16 cellular contexts compared by ENCODE assay signal in the genomic region with DNA sequence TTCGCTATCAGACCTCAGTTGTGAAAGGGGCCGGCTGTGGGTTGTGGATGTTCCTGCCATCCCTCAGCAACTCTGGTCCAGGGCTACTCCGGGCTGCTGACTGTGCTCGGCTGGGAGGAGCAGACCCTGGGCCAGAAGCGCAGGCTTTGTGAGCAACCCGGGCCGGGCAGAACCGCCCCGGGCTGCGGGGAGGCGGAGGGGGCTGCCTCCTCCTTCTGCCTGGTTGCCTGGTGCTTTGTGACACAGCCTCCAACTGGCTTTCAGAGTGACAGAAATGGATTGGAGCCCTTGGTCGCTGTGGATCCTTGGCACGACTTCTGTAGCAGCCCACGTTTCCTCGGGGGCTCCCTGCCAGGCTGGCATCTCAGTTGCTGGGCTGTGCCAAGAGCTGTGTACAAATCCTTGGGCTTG. TPM values are rescaled to one million over a fixed set of nuclear protein-coding genes. Genes with fewer than 3 reads are reported as not detected.
DNase-seq lines count a peak whose midpoint lies in the region; ATAC-seq, FAIRE-seq and TF ChIP-seq lines count a peak whose summit lies in the region.
"Had no signal": no experiment of that assay in that cellular context is flagged by ENCODE, and none has a peak within 500 bp of the region (broad histone marks: within the 10 kb centered on the region; RNA-seq: fewer than 3 reads in every experiment).

No MANE protein-coding gene starts in this region.

- 81% methylated on average over 15 of the region's 15 CpGs; no CpG with 5 or more reads in 1 of the 2 experiments for WGBS in H1 (ENCODE audit: extremely low coverage in 1 of 2, insufficient coverage in 1 of 2, insufficient read length in 1 of 2, insufficient replicate concordance in 2 of 2, low coverage in 1 of 2, low lambda C conversion rate in 2 of 2, missing lambda C conversion rate in 1 of 2), 2 experiments

- peaks cover 6% of the 10 kb centered on the region for H3K23me2 ChIP-seq in H1 (ENCODE audit: low read depth, low read length)

- TF ChIP-seq RAD21 in H1 (IDR thresholded peaks at IDR 0.05 in 1 of 2, conservative IDR thresholded peaks at IDR 0.05 in 1 of 2; ENCODE audit: low read depth in 2 of 2, low read length in 2 of 2), result no peak

- H3K36me3 Mint-ChIP-seq in activated T-helper 2 cell treated with anti-CD3 and anti-CD28 coated beads, Interferon-gamma antibody, Interleukin-2, Interleukin-4, amounts not matched to agents 10 μg/mL and 5 μg/mL and 100 μg/mL, durations not matched to agents 14 hours and 24 hours and 36 hours (ENCODE audit: low read depth), result no peaks in the 10 kb centered on the region
- H3K36me3 Mint-ChIP-seq: stimulated activated memory B cell treated with anti-CD40 and anti-IgM and Interleukin-4, amounts not matched to agents 10 μg/mL and 1 μg/mL and 100 μg/mL, for 72 hours; T-cell had no signal

- no peak overlapping the region for H3K4me3 Mint-ChIP-seq in activated T-helper 2 cell treated with anti-CD3 and anti-CD28 coated beads, Interferon-gamma antibody, Interleukin-2, Interleukin-4, amounts not matched to agents 10 μg/mL and 5 μg/mL and 100 μg/mL, durations not matched to agents 14 hours and 24 hours and 36 hours (ENCODE audit: low read depth)
- H3K4me3 Mint-ChIP-seq: activated CD4-positive, alpha-beta T cell treated with anti-CD3 and anti-CD28 coated beads, Interleukin-2, amount 10 ng/mL, durations not matched to agents 24 days and 14 days; stimulated activated memory B cell treated with anti-CD40 and anti-IgM and Interleukin-4, amounts not matched to agents 10 μg/mL and 1 μg/mL and 100 μg/mL, for 72 hours; T-cell had no signal

- H3K4ac ChIP-seq in H1 (replicated peaks; ENCODE audit: insufficient read length, low read depth, low read length), result no peak overlapping the region

- TF ChIP-seq POLR2A in H1 (IDR thresholded peaks at IDR 0.05; ENCODE audit: control extremely low read depth in 1 of 2, low read depth in 2 of 2, low read length in 2 of 2), result no peak

- TF ChIP-seq EP300 in H1 (IDR thresholded peaks at IDR 0.05; ENCODE audit: borderline replicate concordance in 1 of 2, low read depth in 2 of 2, low read length in 2 of 2), result no peak

- H3K18ac ChIP-seq in H1 (ENCODE audit: extremely low read depth, low read length), result no peak overlapping the region

- no peak for ATAC-seq in GM18498 (IDR thresholded peaks at IDR 0.05; ENCODE audit: unreplicated experiment)
- ATAC-seq in PC-3, result no peak
- ATAC-seq: stimulated activated memory B cell treated with anti-CD40 and anti-IgM and Interleukin-4, amounts not matched to agents 10 μg/mL and 1 μg/mL and 100 μg/mL, for 72 hours; T-cell had no signal

- BruUV-seq in PC-3 (replicated peaks; lab: Mats Ljungman, UMichigan), result no TSS peak

- TF ChIP-seq CTCF in H1 (IDR thresholded peaks at IDR 0.05; ENCODE audit: control extremely low read depth in 1 of 3, insufficient read depth in 1 of 3, low read depth in 1 of 3, low read length in 3 of 3) (no peak), osteoblast (IDR thresholded peaks at IDR 0.05; ENCODE audit: extremely low read depth, low read depth, low read length) (no peak), PC-3 (conservative IDR thresholded peaks at IDR 0.05; ENCODE audit: low read depth, low read length) (no peak)

- no peak overlapping the region for H3K9ac ChIP-seq in H1 (replicated peaks in 1 of 4; ENCODE audit: extremely low read depth in 1 of 4, low read depth in 3 of 4, low read length in 3 of 4)
- H3K9ac ChIP-seq in PC-3 (ENCODE audit: low read length), result no peak overlapping the region

- H3K27me3 ChIP-seq in H1 (replicated peaks in 1 of 4; ENCODE audit: control insufficient read depth in 3 of 4, extremely low read depth in 1 of 4, insufficient read depth in 3 of 4, low read length in 3 of 4) (no peaks in the 10 kb centered on the region; a peak in 1 of 7 replicates), osteoblast (ENCODE audit: insufficient read depth, low read length) (peaks cover 68% of the 10 kb centered on the region), PC-3 (ENCODE audit: low read length) (peaks cover 7% of the 10 kb centered on the region; the same call in 1 of the 2 replicates)

- CTCF ChIA-PET in H1 (lab: Charles Lee; ENCODE audit: partially characterized antibody) (interaction anchor here (0.7 to 2.3 kb wide), 6 partner anchors 8 to 67 kb away, joined by 3 to 7 read pairs (median 6); no protein-coding TSS in a partner anchor), PC-3 (lab: Charles Lee) (no interaction called here)

- H3K9me2 ChIP-seq in PC-3 (replicated peaks; ENCODE audit: low read length), result no peaks in the 10 kb centered on the region

- no peak overlapping the region for H3K27ac Mint-ChIP-seq in activated T-helper 2 cell treated with anti-CD3 and anti-CD28 coated beads, Interferon-gamma antibody, Interleukin-2, Interleukin-4, amounts not matched to agents 10 μg/mL and 5 μg/mL and 100 μg/mL, durations not matched to agents 14 hours and 24 hours and 36 hours
- H3K27ac Mint-ChIP-seq: activated CD4-positive, alpha-beta T cell treated with anti-CD3 and anti-CD28 coated beads, Interleukin-2, amount 10 ng/mL, durations not matched to agents 24 days and 14 days; stimulated activated memory B cell treated with anti-CD40 and anti-IgM and Interleukin-4, amounts not matched to agents 10 μg/mL and 1 μg/mL and 100 μg/mL, for 72 hours; T-cell had no signal

- no peaks in the 10 kb centered on the region for H3K9me3 Mint-ChIP-seq in activated T-helper 2 cell treated with anti-CD3 and anti-CD28 coated beads, Interferon-gamma antibody, Interleukin-2, Interleukin-4, amounts not matched to agents 10 μg/mL and 5 μg/mL and 100 μg/mL, durations not matched to agents 14 hours and 24 hours and 36 hours
- H3K9me3 Mint-ChIP-seq: activated CD4-positive, alpha-beta T cell treated with anti-CD3 and anti-CD28 coated beads, Interleukin-2, amount 10 ng/mL, durations not matched to agents 24 days and 14 days; stimulated activated memory B cell treated with anti-CD40 and anti-IgM and Interleukin-4, amounts not matched to agents 10 μg/mL and 1 μg/mL and 100 μg/mL, for 72 hours; T-cell had no signal

- peak overlapping the region; percentile 89 for H4K91ac ChIP-seq in H1 (replicated peaks; ENCODE audit: insufficient read length, low read length)

- H2AFZ ChIP-seq in H1 (ENCODE audit: low read length) (no peak overlapping the region), osteoblast (ENCODE audit: low read length) (no peak overlapping the region), PC-3 (ENCODE audit: low read length) (no peak overlapping the region)

- intact Hi-C loops in activated T-helper 2 cell treated with anti-CD3 and anti-CD28 coated beads, Interferon-gamma antibody, Interleukin-2, Interleukin-4, amounts not matched to agents 10 μg/mL and 5 μg/mL and 100 μg/mL, durations not matched to agents 14 hours and 24 hours and 36 hours (cut with micrococcal nuclease), result no loop called here
- intact Hi-C loops in PC-3 (cut with micrococcal nuclease), result no loop called here

- no peak overlapping the region for H3K23ac ChIP-seq in H1 (ENCODE audit: insufficient read length)

- H3K4me1 Mint-ChIP-seq in activated T-helper 2 cell treated with anti-CD3 and anti-CD28 coated beads, Interferon-gamma antibody, Interleukin-2, Interleukin-4, amounts not matched to agents 10 μg/mL and 5 μg/mL and 100 μg/mL, durations not matched to agents 14 hours and 24 hours and 36 hours (ENCODE audit: low read depth), result no peaks in the 10 kb centered on the region

- no peaks in the 10 kb centered on the region for H3F3A ChIP-seq in PC-3 (ENCODE audit: low read length, unreplicated experiment)

- H4K8ac ChIP-seq in H1 (ENCODE audit: extremely low read depth, insufficient read depth, low read length), result peak overlapping the region; percentile 26; the same call in 1 of the 2 replicates

- FAIRE-seq in H1 (lab: Jason Lieb, UNC), result no peak

- H3K27ac ChIP-seq in H1 (ENCODE audit: low read depth, low read length) (no peak overlapping the region), osteoblast (ENCODE audit: low read depth, low read length) (no peak overlapping the region), PC-3 (ENCODE audit: low read length) (no peak overlapping the region)
- H3K27ac ChIP-seq: neutrophil had no signal

- H3K4me2 ChIP-seq in H1 (ENCODE audit: insufficient read depth in 1 of 2, low read depth in 2 of 2, low read length in 2 of 2) (no peak overlapping the region), osteoblast (ENCODE audit: insufficient read depth, low read length) (no peak overlapping the region), PC-3 (ENCODE audit: low read length) (no peak overlapping the region)

- H4K5ac ChIP-seq in H1 (ENCODE audit: insufficient read length, low read depth, low read length), result no peak overlapping the region

- H2BK20ac ChIP-seq in H1 (ENCODE audit: low read length), result no peak overlapping the region

- peaks cover 9% of the 10 kb centered on the region for H3K79me1 ChIP-seq in H1 (ENCODE audit: low read depth, low read length)

- no peak overlapping the region; the same call in 1 of the 2 replicates for H2AK5ac ChIP-seq in H1 (ENCODE audit: low read depth, low read length)

- no peaks in the 10 kb centered on the region for H3K9me3 ChIP-seq in H1 (ENCODE audit: insufficient read depth in 2 of 2, low read depth in 1 of 2, low read length in 1 of 2)
- H3K9me3 ChIP-seq in osteoblast (ENCODE audit: low read depth, low read length), result no peaks in the 10 kb centered on the region
- H3K9me3 ChIP-seq in PC-3 (ENCODE audit: low read length), result no peaks in the 10 kb centered on the region
- H3K9me3 ChIP-seq: HAP-1, neutrophil had no signal

- peaks cover 9% of the 10 kb centered on the region for H3K27me3 Mint-ChIP-seq in activated T-helper 2 cell treated with anti-CD3 and anti-CD28 coated beads, Interferon-gamma antibody, Interleukin-2, Interleukin-4, amounts not matched to agents 10 μg/mL and 5 μg/mL and 100 μg/mL, durations not matched to agents 14 hours and 24 hours and 36 hours (ENCODE audit: low read depth)

- H2BK120ac ChIP-seq in H1 (replicated peaks; ENCODE audit: low read depth, low read length), result no peak overlapping the region

- H3K4me3 ChIP-seq in H1 (ENCODE audit: extremely low read depth in 1 of 4, insufficient read depth in 2 of 4, low read depth in 3 of 4, low read length in 4 of 4) (no peak overlapping the region), osteoblast (ENCODE audit: insufficient read depth, low read length) (no peak overlapping the region), PC-3 (ENCODE audit: low read length) (no peak overlapping the region)
- H3K4me3 ChIP-seq: HAP-1 had no signal

- peak overlapping the region; percentile 99; the same call in 1 of the 2 replicates for H2BK15ac ChIP-seq in H1 (ENCODE audit: low read length)

- peaks cover 0 to 6% (median 0%) of the 10 kb centered on the region in 4 experiments; a peak in 1 of 8 replicates for H3K36me3 ChIP-seq in H1 (ENCODE audit: control insufficient read depth in 2 of 4, insufficient read depth in 4 of 4, low read length in 3 of 4)
- no peaks in the 10 kb centered on the region for H3K36me3 ChIP-seq in osteoblast (ENCODE audit: insufficient read depth, low read length)
- no peaks in the 10 kb centered on the region for H3K36me3 ChIP-seq in PC-3 (ENCODE audit: low read depth, low read length)
- H3K36me3 ChIP-seq: HAP-1, neutrophil had no signal

- peak overlapping the region; percentile 92; the same call in 1 of the 2 replicates for H2BK5ac ChIP-seq in H1 (ENCODE audit: low read depth, low read length)

- H3K79me2 ChIP-seq in H1 (ENCODE audit: control insufficient read depth in 1 of 2, insufficient read depth in 2 of 2, low read length in 2 of 2) (peaks cover 6 to 13% of the 10 kb centered on the region in 2 experiments; a peak in 2 of 4 replicates), osteoblast (ENCODE audit: insufficient read depth, low read length) (no peaks in the 10 kb centered on the region), PC-3 (ENCODE audit: low read length) (no peaks in the 10 kb centered on the region)

- POLR2A ChIA-PET in H1 (lab: Charles Lee; ENCODE audit: partially characterized antibody) (interaction anchor here (0.8 to 32.0 kb wide), 4 partner anchors 9 to 49 kb away, joined by 4 to 1025 read pairs (median 18); a partner anchor contains a TSS), PC-3 (lab: Charles Lee; ENCODE audit: unreplicated experiment) (no interaction called here)

- H3K56ac ChIP-seq in H1 (replicated peaks; ENCODE audit: insufficient read length, low read depth, low read length), result no peak overlapping the region

- H4K20me1 ChIP-seq in H1 (replicated peaks in 1 of 2; ENCODE audit: control insufficient read depth in 1 of 2, insufficient read depth in 2 of 2, low read length in 2 of 2) (peaks cover 0 to 7% of the 10 kb centered on the region in 2 experiments), osteoblast (ENCODE audit: insufficient read depth, low read length) (no peaks in the 10 kb centered on the region), PC-3 (ENCODE audit: low read length) (no peaks in the 10 kb centered on the region)

- peak overlapping the region; percentile 100; the same call in 1 of the 2 replicates for H2BK12ac ChIP-seq in H1 (ENCODE audit: low read depth, low read length)

- DNase-seq in G401 (ENCODE audit: low spot score), result peak; percentile 95
- DNase-seq in NCI-H2171 treated with DMSO at 0.1 percent for 48 hours (lab: John Stamatoyannopoulos, UW), result peak; percentile 56
- DNase-seq in H1 (ENCODE audit: low read depth in 1 of 2, low spot score in 2 of 2), result no peak
- peak; percentile 47 for DNase-seq in osteoblast (ENCODE audit: insufficient read length, low spot score, missing footprints)
- DNase-seq in activated T-helper 2 cell treated with anti-CD3 and anti-CD28 coated beads, Interferon-gamma antibody, Interleukin-2, Interleukin-4, amounts not matched to agents 10 μg/mL and 5 μg/mL and 100 μg/mL, durations not matched to agents 14 hours and 24 hours and 36 hours (ENCODE audit: low spot score), result no peak
- DNase-seq in stimulated activated CD4-positive, alpha-beta T cell treated with anti-CD3 and anti-CD28 coated beads, Interleukin-12 subunit alpha, Interleukin-12 subunit beta, amount 100 ng/mL, for 4 hours, result no peak
- no peak for DNase-seq in PC-3
- DNase-seq: activated CD4-positive, alpha-beta T cell treated with anti-CD3 and anti-CD28 coated beads, Interleukin-2, amount 10 ng/mL, durations not matched to agents 24 days and 14 days; COR-L47; cortex of kidney; NCI-H1417 treated with DMSO at 0.1 percent for 48 hours; T-cell had no signal

- in situ Hi-C loops in G401 (cut with HindIII; ENCODE audit: low sequenced_read_pairs), result no loop called here

- no peak overlapping the region for H3K14ac ChIP-seq in H1 (ENCODE audit: insufficient read length)

- peaks cover 7 to 41% (median 29%) of the 10 kb centered on the region in 4 experiments for H3K4me1 ChIP-seq in H1 (replicated peaks in 1 of 4; ENCODE audit: control insufficient read depth in 3 of 4, insufficient read depth in 4 of 4, low read length in 3 of 4)
- H3K4me1 ChIP-seq in osteoblast (ENCODE audit: insufficient read depth, low read length), result no peaks in the 10 kb centered on the region
- H3K4me1 ChIP-seq in PC-3 (ENCODE audit: insufficient read depth, low read length), result no peaks in the 10 kb centered on the region
- H3K4me1 ChIP-seq: HAP-1 had no signal

RNA-seq across cellular contexts. Expression of a gene that starts 10.0 kb away (rescaled TPM):
- 0.14 and 1.4 TPM in 2 replicates for total RNA-seq in G401 (2014; rRNA removed; shearing (Covaris generic))
- total RNA-seq in H1 (2021; fragmentation: NEBNext Ultra II Directional; extraction: Animal tissue kit (Norgen Biotek cat#: 25700)), result 17.6 and 18.9 TPM in 2 replicates
- polyA plus RNA-seq in H1 (2011; rRNA removed), result 4.6 and 4.8 TPM in 2 replicates
- 5.0 TPM for polyA plus RNA-seq in H1 (2011; cell fraction: cytosol; rRNA removed)
- polyA plus RNA-seq in H1 (2011; cell fraction: nucleus; rRNA removed), result 5.7 TPM
- polyA plus RNA-seq in H1 (2012, experiment 1 of 2), result 9.5 to 11.2 TPM (median 10.4 TPM) in 4 replicates
- polyA plus RNA-seq in H1 (2012, experiment 2 of 2), result 10.6 TPM
- polyA plus RNA-seq in H1 (2013, experiment 1 of 2), result 16.0 TPM
- polyA plus RNA-seq in H1 (2013, experiment 2 of 2), result 18.1 TPM
- 8.4 and 9.0 TPM in 2 replicates for polyA minus RNA-seq in H1 (2011; rRNA and poly(A)+ RNA removed)
- polyA minus RNA-seq in H1 (2011; cell fraction: cytosol; rRNA and poly(A)+ RNA removed), result 6.7 TPM
- polyA minus RNA-seq in H1 (2011; cell fraction: nucleus; rRNA and poly(A)+ RNA removed), result 4.6 TPM
- total RNA-seq in osteoblast (under 0.01 TPM in 2 replicates), PC-3 (2014; rRNA removed) (0.07 TPM in 1 of 2 replicates, not detected in the other)
- total RNA-seq in activated T-helper 2 cell treated with anti-CD3 and anti-CD28 coated beads, Interferon-gamma antibody, Interleukin-2, Interleukin-4, amounts not matched to agents 10 μg/mL and 5 μg/mL and 100 μg/mL, durations not matched to agents 14 hours and 24 hours and 36 hours, result 0.07 TPM in 2 replicates
- total RNA-seq: activated CD4-positive, alpha-beta T cell treated with anti-CD3 and anti-CD28 coated beads, Interleukin-2, amount 10 ng/mL, durations not matched to agents 24 days and 14 days had no signal

RNA-seq across cellular contexts. Expression of a gene that starts 20.6 kb away (rescaled TPM):
- 144 and 155 TPM in 2 replicates for total RNA-seq in G401 (2014; rRNA removed; shearing (Covaris generic))
- total RNA-seq in H1 (2021; fragmentation: NEBNext Ultra II Directional; extraction: Animal tissue kit (Norgen Biotek cat#: 25700)), result 310 and 314 TPM in 2 replicates
- 469 and 710 TPM in 2 replicates for polyA plus RNA-seq in H1 (2011; rRNA removed)
- polyA plus RNA-seq in H1 (2011; cell fraction: cytosol; rRNA removed), result 618 TPM
- polyA plus RNA-seq in H1 (2011; cell fraction: nucleus; rRNA removed), result 791 TPM
- polyA plus RNA-seq in H1 (2012, experiment 1 of 2), result 284 to 411 TPM (median 375 TPM) in 4 replicates
- polyA plus RNA-seq in H1 (2012, experiment 2 of 2), result 511 TPM
- 239 TPM for polyA plus RNA-seq in H1 (2013, experiment 1 of 2)
- 240 TPM for polyA plus RNA-seq in H1 (2013, experiment 2 of 2)
- polyA minus RNA-seq in H1 (2011; rRNA and poly(A)+ RNA removed), result 212 and 312 TPM in 2 replicates
- polyA minus RNA-seq in H1 (2011; cell fraction: cytosol; rRNA and poly(A)+ RNA removed), result 182 TPM
- polyA minus RNA-seq in H1 (2011; cell fraction: nucleus; rRNA and poly(A)+ RNA removed), result 206 TPM
- total RNA-seq in osteoblast (20.6 and 22.7 TPM in 2 replicates), PC-3 (2014; rRNA removed) (127 and 139 TPM in 2 replicates)
- total RNA-seq in activated T-helper 2 cell treated with anti-CD3 and anti-CD28 coated beads, Interferon-gamma antibody, Interleukin-2, Interleukin-4, amounts not matched to agents 10 μg/mL and 5 μg/mL and 100 μg/mL, durations not matched to agents 14 hours and 24 hours and 36 hours, result 77.1 and 78.0 TPM in 2 replicates

RNA-seq across cellular contexts. Expression of a gene that starts 34.4 kb away (rescaled TPM):
- total RNA-seq in G401 (2014; rRNA removed; shearing (Covaris generic)), result 97.2 and 147 TPM in 2 replicates
- total RNA-seq in H1 (2021; fragmentation: NEBNext Ultra II Directional; extraction: Animal tissue kit (Norgen Biotek cat#: 25700)), result 69.7 and 70.9 TPM in 2 replicates
- polyA plus RNA-seq in H1 (2011; rRNA removed), result 192 and 261 TPM in 2 replicates
- polyA plus RNA-seq in H1 (2011; cell fraction: cytosol; rRNA removed), result 143 TPM
- polyA plus RNA-seq in H1 (2011; cell fraction: nucleus; rRNA removed), result 170 TPM
- 62.9 to 98.6 TPM (median 90.5 TPM) in 4 replicates for polyA plus RNA-seq in H1 (2012, experiment 1 of 2)
- 114 TPM for polyA plus RNA-seq in H1 (2012, experiment 2 of 2)
- polyA plus RNA-seq in H1 (2013, experiment 1 of 2), result 85.2 TPM
- 106 TPM for polyA plus RNA-seq in H1 (2013, experiment 2 of 2)
- polyA minus RNA-seq in H1 (2011; rRNA and poly(A)+ RNA removed), result 53.6 and 60.7 TPM in 2 replicates
- polyA minus RNA-seq in H1 (2011; cell fraction: cytosol; rRNA and poly(A)+ RNA removed), result 48.1 TPM
- 36.8 TPM for polyA minus RNA-seq in H1 (2011; cell fraction: nucleus; rRNA and poly(A)+ RNA removed)
- total RNA-seq in osteoblast (47.7 and 56.5 TPM in 2 replicates), PC-3 (2014; rRNA removed) (73.5 and 76.7 TPM in 2 replicates)
- 8.6 and 9.7 TPM in 2 replicates for total RNA-seq in activated T-helper 2 cell treated with anti-CD3 and anti-CD28 coated beads, Interferon-gamma antibody, Interleukin-2, Interleukin-4, amounts not matched to agents 10 μg/mL and 5 μg/mL and 100 μg/mL, durations not matched to agents 14 hours and 24 hours and 36 hours

RNA-seq across cellular contexts. Expression of a gene that starts 37.6 kb away (rescaled TPM):
- total RNA-seq in G401 (2014; rRNA removed; shearing (Covaris generic)), result 3.1 TPM in 1 of 2 replicates, not detected in the other
- 0.29 and 0.54 TPM in 2 replicates for total RNA-seq in H1 (2021; fragmentation: NEBNext Ultra II Directional; extraction: Animal tissue kit (Norgen Biotek cat#: 25700))
- polyA plus RNA-seq in H1 (2011; rRNA removed), result 0.86 and 1.2 TPM in 2 replicates
- polyA plus RNA-seq in H1 (2011; cell fraction: cytosol; rRNA removed), result 0.76 TPM
- polyA plus RNA-seq in H1 (2011; cell fraction: nucleus; rRNA removed), result 0.53 TPM
- polyA plus RNA-seq in H1 (2012, experiment 1 of 2), result 0.69 to 1.1 TPM (median 1.0 TPM) in 4 replicates
- polyA plus RNA-seq in H1 (2012, experiment 2 of 2), result 0.62 TPM
- polyA plus RNA-seq in H1 (2013, experiment 1 of 2), result 0.47 TPM
- 0.39 TPM for polyA plus RNA-seq in H1 (2013, experiment 2 of 2)
- polyA minus RNA-seq in H1 (2011; rRNA and poly(A)+ RNA removed), result 0.19 and 0.32 TPM in 2 replicates
- polyA minus RNA-seq in H1 (2011; cell fraction: cytosol; rRNA and poly(A)+ RNA removed), result not detected
- polyA minus RNA-seq in H1 (2011; cell fraction: nucleus; rRNA and poly(A)+ RNA removed), result not detected
- total RNA-seq in osteoblast (8.7 and 8.8 TPM in 2 replicates), PC-3 (2014; rRNA removed) (23.5 and 24.6 TPM in 2 replicates)
- 13.5 and 13.8 TPM in 2 replicates for total RNA-seq in activated T-helper 2 cell treated with anti-CD3 and anti-CD28 coated beads, Interferon-gamma antibody, Interleukin-2, Interleukin-4, amounts not matched to agents 10 μg/mL and 5 μg/mL and 100 μg/mL, durations not matched to agents 14 hours and 24 hours and 36 hours

RNA-seq across cellular contexts. Expression of a gene that starts 46.9 kb away (rescaled TPM):
- 37.7 and 39.7 TPM in 2 replicates for total RNA-seq in G401 (2014; rRNA removed; shearing (Covaris generic))
- 27.2 and 29.2 TPM in 2 replicates for total RNA-seq in H1 (2021; fragmentation: NEBNext Ultra II Directional; extraction: Animal tissue kit (Norgen Biotek cat#: 25700))
- 27.0 and 43.0 TPM in 2 replicates for polyA plus RNA-seq in H1 (2011; rRNA removed)
- polyA plus RNA-seq in H1 (2011; cell fraction: cytosol; rRNA removed), result 42.8 TPM
- polyA plus RNA-seq in H1 (2011; cell fraction: nucleus; rRNA removed), result 137 TPM
- 21.1 to 33.1 TPM (median 30.9 TPM) in 4 replicates for polyA plus RNA-seq in H1 (2012, experiment 1 of 2)
- 19.3 TPM for polyA plus RNA-seq in H1 (2012, experiment 2 of 2)
- polyA plus RNA-seq in H1 (2013, experiment 1 of 2), result 23.1 TPM
- 21.5 TPM for polyA plus RNA-seq in H1 (2013, experiment 2 of 2)
- 12.6 and 15.0 TPM in 2 replicates for polyA minus RNA-seq in H1 (2011; rRNA and poly(A)+ RNA removed)
- 17.6 TPM for polyA minus RNA-seq in H1 (2011; cell fraction: cytosol; rRNA and poly(A)+ RNA removed)
- polyA minus RNA-seq in H1 (2011; cell fraction: nucleus; rRNA and poly(A)+ RNA removed), result 37.9 TPM
- 14.4 and 16.3 TPM in 2 replicates for total RNA-seq in osteoblast
- 18.2 and 19.8 TPM in 2 replicates for total RNA-seq in activated T-helper 2 cell treated with anti-CD3 and anti-CD28 coated beads, Interferon-gamma antibody, Interleukin-2, Interleukin-4, amounts not matched to agents 10 μg/mL and 5 μg/mL and 100 μg/mL, durations not matched to agents 14 hours and 24 hours and 36 hours
- total RNA-seq in PC-3 (2014; rRNA removed), result 19.2 and 23.5 TPM in 2 replicates

Comparison
In these comparisons a context has a peak if more than half of its experiments do, and no peak if none do; other contexts are left out.
1. DNase-seq: peak in G401 (single experiment), NCI-H2171 treated with DMSO at 0.1 percent for 48 hours (single experiment) and osteoblast (single experiment); none in H1 (0 of 2), activated T-helper 2 cell treated with anti-CD3 and anti-CD28 coated beads, Interferon-gamma antibody, Interleukin-2, Interleukin-4, amounts not matched to agents 10 μg/mL and 5 μg/mL and 100 μg/mL, durations not matched to agents 14 hours and 24 hours and 36 hours (single experiment), stimulated activated CD4-positive, alpha-beta T cell treated with anti-CD3 and anti-CD28 coated beads, Interleukin-12 subunit alpha, Interleukin-12 subunit beta, amount 100 ng/mL, for 4 hours (single experiment) and PC-3 (single experiment).